ENCODE assay signal across 26 cellular contexts in genomic region chr6:106889692-106890091, GRCh38.
"Had no signal": no experiment of that assay in that cellular context is flagged by ENCODE, and none has a peak within 500 bp of the region (broad histone marks: within the 10 kb centered on the region; RNA-seq: fewer than 3 reads in every experiment).

No MANE protein-coding gene starts in this region.

- H3K4me1 ChIP-seq: esophagus muscularis mucosa, gastroesophageal sphincter, tibial nerve had no signal

- H3K9me3 ChIP-seq: esophagus muscularis mucosa, gastroesophageal sphincter, ovary, tibial nerve had no signal

- H3K4me3 ChIP-seq: esophagus muscularis mucosa, gastroesophageal sphincter, ovary, tibial nerve had no signal

- H3K36me3 ChIP-seq: esophagus muscularis mucosa, gastroesophageal sphincter, ovary, tibial nerve had no signal

- H3K9me3 Mint-ChIP-seq: activated CD4-positive, alpha-beta T cell treated with anti-CD3 and anti-CD28 coated beads, Interleukin-2, amount 10 ng/mL, durations not matched to agents 7 days and 5 days; activated CD8-positive, alpha-beta T cell treated with anti-CD3 and anti-CD28 coated beads for 36 hours; natural killer cell treated with Interleukin-12 subunit alpha and Interleukin-12 subunit beta and Interleukin-15 and Interleukin-18, amount 100 ng/mL, for 72 hours; stimulated activated naive CD8-positive, alpha-beta T cell treated with anti-CD3 and anti-CD28 coated beads, Interleukin-15, Interleukin-2, amounts not matched to agents 100 ng/mL and 50 ng/mL, for 24 hours had no signal

- H3K27ac Mint-ChIP-seq: activated CD4-positive, alpha-beta T cell treated with anti-CD3 and anti-CD28 coated beads, Interleukin-2, amount 10 ng/mL, durations not matched to agents 7 days and 5 days; activated CD8-positive, alpha-beta memory T cell treated with anti-CD3 and anti-CD28 coated beads, Interleukin-2, amount 10 ng/mL, durations not matched to agents 7 days and 5 days; activated CD8-positive, alpha-beta T cell treated with anti-CD3 and anti-CD28 coated beads for 36 hours; brain; natural killer cell treated with Interleukin-12 subunit alpha and Interleukin-12 subunit beta and Interleukin-15 and Interleukin-18, amount 100 ng/mL, for 72 hours; stimulated activated naive CD8-positive, alpha-beta T cell treated with anti-CD3 and anti-CD28 coated beads, Interleukin-15, Interleukin-2, amounts not matched to agents 100 ng/mL and 50 ng/mL, for 24 hours had no signal

- H3K4me3 Mint-ChIP-seq: activated CD4-positive, alpha-beta T cell treated with anti-CD3 and anti-CD28 coated beads, Interleukin-2, amount 10 ng/mL, durations not matched to agents 7 days and 5 days; activated CD8-positive, alpha-beta memory T cell treated with anti-CD3 and anti-CD28 coated beads, Interleukin-2, amount 10 ng/mL, durations not matched to agents 7 days and 5 days; activated CD8-positive, alpha-beta T cell treated with anti-CD3 and anti-CD28 coated beads for 36 hours; brain; natural killer cell treated with Interleukin-12 subunit alpha and Interleukin-12 subunit beta and Interleukin-15 and Interleukin-18, amount 100 ng/mL, for 72 hours; stimulated activated naive CD8-positive, alpha-beta T cell treated with anti-CD3 and anti-CD28 coated beads, Interleukin-15, Interleukin-2, amounts not matched to agents 100 ng/mL and 50 ng/mL, for 24 hours had no signal

- H3K36me3 Mint-ChIP-seq: activated CD8-positive, alpha-beta memory T cell treated with anti-CD3 and anti-CD28 coated beads, Interleukin-2, amount 10 ng/mL, durations not matched to agents 7 days and 5 days; brain; natural killer cell treated with Interleukin-12 subunit alpha and Interleukin-12 subunit beta and Interleukin-15 and Interleukin-18, amount 100 ng/mL, for 72 hours had no signal

- H3K27ac ChIP-seq: esophagus muscularis mucosa, gastroesophageal sphincter, ovary, tibial nerve, VCaP had no signal

- H3K4me1 Mint-ChIP-seq: activated CD4-positive, alpha-beta T cell treated with anti-CD3 and anti-CD28 coated beads, Interleukin-2, amount 10 ng/mL, durations not matched to agents 7 days and 5 days; activated CD8-positive, alpha-beta memory T cell treated with anti-CD3 and anti-CD28 coated beads, Interleukin-2, amount 10 ng/mL, durations not matched to agents 7 days and 5 days had no signal

- DNase-seq: activated CD4-positive, alpha-beta T cell treated with anti-CD3 and anti-CD28 coated beads, Interleukin-2, amount 10 ng/mL, durations not matched to agents 7 days and 5 days; activated CD4-positive, CD25-positive, alpha-beta regulatory T cell treated with anti-CD3 and anti-CD28 coated beads, Interleukin-2, amount 50 U/mL, for 72 hours; activated CD8-positive, alpha-beta memory T cell treated with anti-CD3 and anti-CD28 coated beads, Interleukin-2, amount 10 ng/mL, durations not matched to agents 7 days and 5 days; activated CD8-positive, alpha-beta T cell treated with anti-CD3 and anti-CD28 coated beads for 36 hours; activated gamma-delta T cell; activated naive CD4-positive, alpha-beta T cell treated with anti-CD3 and anti-CD28 coated beads, Interleukin-2, amount 50 U/mL, for 16 hours; activated T-cell treated with anti-CD3 and anti-CD28 coated beads for 4 hours; anterior cingulate cortex; caudate nucleus; dermis blood vessel endothelial cell; effector CD8-positive, alpha-beta T cell; head of caudate nucleus; left ventricle myocardium superior; mammary epithelial cell; ovary; right cardiac atrium; stimulated activated CD4-positive, alpha-beta T cell treated with anti-CD3 and anti-CD28 coated beads, Interleukin-1b, Interleukin-23, amount 100 ng/mL, for 48 hours; substantia nigra; T1000 had no signal

- H3K27me3 ChIP-seq: ovary, tibial nerve had no signal
